8 cellular contexts compared by ENCODE assay signal in genomic region chr1:109508873-109509175, GRCh38. TPM values are rescaled to one million over a fixed set of nuclear protein-coding genes. Genes with fewer than 3 reads are reported as not detected.
DNase-seq lines count a peak whose midpoint lies in the region; ATAC-seq and TF ChIP-seq lines count a peak whose summit lies in the region.

No MANE protein-coding gene starts in this region.

- TF ChIP-seq POLR2A in esophagus squamous epithelium (IDR thresholded peaks at IDR 0.05), result no peak
- no peak for TF ChIP-seq POLR2A in ovary (IDR thresholded peaks at IDR 0.05)

- no peaks in the 10 kb centered on the region for H3K27me3 Mint-ChIP-seq in CD4-positive, alpha-beta T cell

- CTCF ChIA-PET in CD4-positive, alpha-beta T cell (lab: Charles Lee), result interaction anchor here (1.9 to 24.2 kb wide), 4 partner anchors 10 to 22 kb away, joined by 5 to 474 read pairs (median 18); partner anchors contain the start of gene CYB561D1

- no peak for ATAC-seq in CD4-positive, alpha-beta T cell (ENCODE audit: poor library complexity)
- ATAC-seq in RWPE2 (ENCODE audit: low read depth), result no peak

- no peak for TF ChIP-seq EP300 in ovary (IDR thresholded peaks at IDR 0.05)

- intact Hi-C loops in CD4-positive, alpha-beta T cell (cut with DNase I, micrococcal nuclease), result no loop called here
- intact Hi-C loops in esophagus squamous epithelium (cut with DNase I), result no loop called here
- intact Hi-C loops in ovary (cut with DNase I), result no loop called here

- H3K4me3 ChIP-seq in RWPE2 (ENCODE audit: severe bottlenecking) (peak overlapping the region; percentile 49), esophagus squamous epithelium (peak overlapping the region; percentile 53 to 86 (median 76)), ovary (peak overlapping the region; percentile 54)

- no peaks in the 10 kb centered on the region for H3K9me3 ChIP-seq in CD4-positive, alpha-beta T cell (ENCODE audit: control insufficient read depth, low read length)
- H3K9me3 ChIP-seq in RWPE2 (ENCODE audit: severe bottlenecking), result no peaks in the 10 kb centered on the region
- no peaks in the 10 kb centered on the region for H3K9me3 ChIP-seq in esophagus squamous epithelium
- H3K9me3 ChIP-seq in ovary, result no peaks in the 10 kb centered on the region

- POLR2A ChIA-PET in CD4-positive, alpha-beta T cell (lab: Charles Lee), result interaction anchor here (1.3 to 22.6 kb wide), 7 partner anchors 10 to 84 kb away, joined by 3 to 318 read pairs (median 15); partner anchors contain the start of genes ATXN7L2, CYB561D1 and GNAI3

- peak overlapping the region; percentile 94 for H3K27ac Mint-ChIP-seq in CD4-positive, alpha-beta T cell

- no peaks in the 10 kb centered on the region for H3K4me1 ChIP-seq in RWPE2 (ENCODE audit: insufficient read depth, poor library complexity, severe bottlenecking)
- peaks cover 11 to 27% (median 11%) of the 10 kb centered on the region in 3 donors for H3K4me1 ChIP-seq in esophagus squamous epithelium
- H3K4me1 ChIP-seq in ovary (ENCODE audit: insufficient read depth), result peaks cover 11% of the 10 kb centered on the region

- H3K4me3 Mint-ChIP-seq in CD4-positive, alpha-beta T cell, result peak overlapping the region; percentile 91

- no peaks in the 10 kb centered on the region for H3K9me3 Mint-ChIP-seq in CD4-positive, alpha-beta T cell

- H3K27ac ChIP-seq in CD4-positive, alpha-beta T cell (ENCODE audit: low read depth, low read length), result peak overlapping the region; percentile 54
- H3K27ac ChIP-seq in RWPE2 (ENCODE audit: poor library complexity, severe bottlenecking) (no peak overlapping the region), esophagus squamous epithelium (peak overlapping the region in 2 of 4 donors; percentile 52 to 69), ovary (no peak overlapping the region)

- H3K4me1 Mint-ChIP-seq in CD4-positive, alpha-beta T cell (ENCODE audit: low read depth), result peaks cover 77% of the 10 kb centered on the region

- no peaks in the 10 kb centered on the region for H3K27me3 ChIP-seq in CD4-positive, alpha-beta T cell (ENCODE audit: control insufficient read depth, insufficient read depth, low read length)
- H3K27me3 ChIP-seq in RWPE2 (ENCODE audit: insufficient read depth, poor library complexity, severe bottlenecking) (no peaks in the 10 kb centered on the region), esophagus squamous epithelium (peaks cover 0 to 19% (median 0%) of the 10 kb centered on the region in 4 donors), ovary (no peaks in the 10 kb centered on the region)

- H3K36me3 Mint-ChIP-seq in CD4-positive, alpha-beta T cell (ENCODE audit: low read depth), result peaks cover 61% of the 10 kb centered on the region

- H3K36me3 ChIP-seq in RWPE2 (ENCODE audit: low read depth) (no peaks in the 10 kb centered on the region), esophagus squamous epithelium (no peaks in the 10 kb centered on the region), ovary (no peaks in the 10 kb centered on the region)

- no peak for TF ChIP-seq CTCF in CD4-positive, alpha-beta T cell (IDR thresholded peaks at IDR 0.05)
- TF ChIP-seq CTCF in RWPE2 (IDR thresholded peaks at IDR 0.05; ENCODE audit: poor library complexity, severe bottlenecking) (no peak), esophagus squamous epithelium (IDR thresholded peaks at IDR 0.05) (no peak), ovary (IDR thresholded peaks at IDR 0.05) (no peak)

- no peak for DNase-seq in CD4-positive, alpha-beta T cell
- DNase-seq in RWPE2 (ENCODE audit: low spot score), result no peak
- no peak for DNase-seq in esophagus squamous epithelium (lab: John Stamatoyannopoulos, UW)
- DNase-seq in ovary, result no peak
- no peak for DNase-seq in activated CD4-positive, CD25-positive, alpha-beta regulatory T cell treated with anti-CD3 and anti-CD28 coated beads, Interleukin-2, amount 50 U/mL, for 72 hours
- DNase-seq in NCI-H1092 treated with DMSO at 0.1 percent for 48 hours (lab: John Stamatoyannopoulos, UW), result no peak
- no peak for DNase-seq in NCI-H2081 (lab: John Stamatoyannopoulos, UW)
- DNase-seq in C1 segment of cervical spinal cord (lab: John Stamatoyannopoulos, UW), result no peak

- WGBS in esophagus squamous epithelium, 2 donors, result 90 to 94% methylated on average over 2 to 4 of the region's 7 CpGs
- WGBS in ovary, 3 donors, result 62 to 69% (median 68%) methylated on average over 7 of the region's 7 CpGs

RNA-seq across cellular contexts. Expression of gene AMIGO1, which starts 0.7 kb away (rescaled TPM):
- total RNA-seq in CD4-positive, alpha-beta T cell, result 10 to 100 TPM; 16.9 TPM
- 1 to 10 TPM in 2 of 4 donors, under 1 TPM in 2; 0.45 to 2.7 (median 1.8) TPM for total RNA-seq in esophagus squamous epithelium
- total RNA-seq in ovary, result 10 to 100 TPM in 5 of 7 donors, 1 to 10 TPM in 2; 7.4 to 16.1 (median 10.8) TPM
- polyA plus RNA-seq in ovary, result 10 to 100 TPM in 1 of 2 donors, 1 to 10 TPM in 1; 6.3 to 18.0 TPM

RNA-seq across cellular contexts. Expression of gene CYB561D1, which starts 14.9 kb away (rescaled TPM):
- total RNA-seq in CD4-positive, alpha-beta T cell, result 10 to 100 TPM; 12.0 to 15.0 TPM
- total RNA-seq in esophagus squamous epithelium, result 10 to 100 TPM in 1 of 4 donors, 1 to 10 TPM in 3; 3.1 to 12.7 (median 7.3) TPM
- total RNA-seq in ovary, result 10 to 100 TPM in 2 of 7 donors, 1 to 10 TPM in 5; 3.8 to 11.7 (median 9.3) TPM
- 10 to 100 TPM in 1 of 2 donors, 1 to 10 TPM in 1; 4.8 to 10.3 TPM for polyA plus RNA-seq in ovary

RNA-seq across cellular contexts. Expression of gene ATXN7L2, which starts 25.1 kb away (rescaled TPM):
- total RNA-seq in CD4-positive, alpha-beta T cell, result 10 to 100 TPM; 11.8 to 13.1 TPM
- 1 to 10 TPM; 2.1 to 5.9 (median 3.8) TPM for total RNA-seq in esophagus squamous epithelium
- 1 to 10 TPM; 3.6 to 8.8 (median 6.7) TPM for total RNA-seq in ovary
- 1 to 10 TPM in 1 of 2 donors, under 1 TPM in 1; 0.98 to 6.5 TPM for polyA plus RNA-seq in ovary

RNA-seq across cellular contexts. Expression of gene GPR61, which starts 30.8 kb away (rescaled TPM):
- total RNA-seq in CD4-positive, alpha-beta T cell, result under 1 TPM; 0.53 to 0.85 TPM
- total RNA-seq in esophagus squamous epithelium (not detected), ovary (not detected)
- under 1 TPM in 1 of 2 donors, not detected in 1; 0.25 TPM for polyA plus RNA-seq in ovary

RNA-seq across cellular contexts. Expression of gene GNAI3, which starts 39.6 kb away (rescaled TPM):
- 1 to 10 TPM; 5.1 to 5.4 TPM for total RNA-seq in CD4-positive, alpha-beta T cell
- total RNA-seq in esophagus squamous epithelium (10 to 100 TPM in 3 of 4 donors, 1 to 10 TPM in 1; 8.2 to 15.1 (median 11.6) TPM), ovary (1 to 10 TPM; 3.3 to 6.2 (median 4.8) TPM)
- polyA plus RNA-seq in ovary, result 1 to 10 TPM; 3.0 to 4.9 TPM
